In genomic region chr22:37167981-37168647, GRCh38 we compare ENCODE assay signal across 13 cellular contexts. TPM values are rescaled to one million over a fixed set of nuclear protein-coding genes. Genes with fewer than 3 reads are reported as not detected.
DNase-seq lines count a peak whose midpoint lies in the region; ATAC-seq and TF ChIP-seq lines count a peak whose summit lies in the region.
"Had no signal": no experiment of that assay in that cellular context is flagged by ENCODE, and none has a peak within 500 bp of the region (broad histone marks: within the 10 kb centered on the region; RNA-seq: fewer than 3 reads in every experiment).

No MANE protein-coding gene starts in this region.

- no peaks in the 10 kb centered on the region for H3K27me3 ChIP-seq in left lung
- H3K27me3 ChIP-seq in subcutaneous abdominal adipose tissue (ENCODE audit: control insufficient read depth in 5 of 5, insufficient read depth in 4 of 5, low read length in 5 of 5) = peaks cover 0 to 2% (median 0%) of the 10 kb centered on the region in 5 donors
- H3K27me3 ChIP-seq: gastrocnemius medialis had no signal

- H3K4me2 ChIP-seq in OCI-LY7 (ENCODE audit: low read length) = no peak overlapping the region

- no peak overlapping the region for H2AFZ ChIP-seq in OCI-LY7 (ENCODE audit: low read length)

- peak overlapping the region; percentile 66 for H3K4me3 Mint-ChIP-seq in activated naive CD4-positive, alpha-beta T cell treated with anti-CD3 and anti-CD28 coated beads for 36 hours
- H3K4me3 Mint-ChIP-seq in activated CD8-positive, alpha-beta T cell treated with anti-CD3 and anti-CD28 coated beads, Interleukin-2, amount 10 ng/mL, durations not matched to agents 7 days and 5 days = peak overlapping the region; percentile 83

- CTCF ChIA-PET in activated naive CD4-positive, alpha-beta T cell treated with anti-CD3 and anti-CD28 coated beads for 36 hours (lab: Charles Lee) = interaction anchor here (0.5 to 3.4 kb wide), 6 partner anchors 9 to 546 kb away, joined by 3 to 39 read pairs (median 10); no protein-coding TSS in a partner anchor
- CTCF ChIA-PET in activated CD8-positive, alpha-beta T cell treated with anti-CD3 and anti-CD28 coated beads, Interleukin-2, amount 10 ng/mL, durations not matched to agents 7 days and 5 days (lab: Charles Lee) = interaction anchor here (1.1 to 9.5 kb wide), 5 partner anchors 15 to 47 kb away, joined by 4 to 280 read pairs (median 35); partner anchors contain the start of genes C1QTNF6 and IL2RB
- CTCF ChIA-PET in OCI-LY7 (lab: Charles Lee; ENCODE audit: unreplicated experiment) = interaction anchor here (0.5 kb wide), 1 partner anchor 92 kb away, joined by 3 read pairs; no protein-coding TSS in a partner anchor

- BruUV-seq in OCI-LY7 (replicated peaks; lab: Mats Ljungman, UMichigan) = no TSS peak

- no peak for TF ChIP-seq POLR2A in GM18505 (IDR thresholded peaks at IDR 0.05; ENCODE audit: borderline replicate concordance, extremely low read depth, insufficient read depth, insufficient read length)

- H3K27ac ChIP-seq in left lung (no peak overlapping the region), subcutaneous abdominal adipose tissue (ENCODE audit: low read depth, low read length) (peak overlapping the region; percentile 60), OCI-LY7 (ENCODE audit: low read depth, low read length, poor library complexity, severe bottlenecking) (no peak overlapping the region)

- no peak for DNase-seq in activated naive CD4-positive, alpha-beta T cell treated with anti-CD3 and anti-CD28 coated beads for 36 hours
- DNase-seq in activated naive CD4-positive, alpha-beta T cell treated with Interleukin-2 at 50 U/mL for 16 hours = no peak
- DNase-seq in activated CD8-positive, alpha-beta T cell treated with anti-CD3 and anti-CD28 coated beads, Interleukin-2, amount 10 ng/mL, durations not matched to agents 7 days and 5 days = peak; percentile 66
- DNase-seq in left lung (peak; percentile 10 to 30), OCI-LY7 (ENCODE audit: low spot score) (no peak)
- DNase-seq in stimulated activated CD4-positive, alpha-beta T cell treated with anti-CD3 and anti-CD28 coated beads, Interleukin-2, amount 100 ng/mL, for 48 hours = no peak
- DNase-seq: effector CD4-positive, alpha-beta T cell; gastrocnemius medialis; NCI-H1694 treated with DMSO at 0.1 percent for 48 hours; nucleus accumbens had no signal

- H3K27ac Mint-ChIP-seq in activated naive CD4-positive, alpha-beta T cell treated with anti-CD3 and anti-CD28 coated beads for 36 hours = peak overlapping the region; percentile 39
- peak overlapping the region; percentile 96 for H3K27ac Mint-ChIP-seq in activated CD8-positive, alpha-beta T cell treated with anti-CD3 and anti-CD28 coated beads, Interleukin-2, amount 10 ng/mL, durations not matched to agents 7 days and 5 days

- H3K4me1 ChIP-seq in left lung (peaks cover 5 to 15% of the 10 kb centered on the region in 2 donors), subcutaneous abdominal adipose tissue (ENCODE audit: control insufficient read depth in 5 of 5, insufficient read depth in 5 of 5, low read length in 5 of 5) (peaks cover 11 to 39% (median 32%) of the 10 kb centered on the region in 5 donors), OCI-LY7 (ENCODE audit: insufficient read depth, low read length, poor library complexity, severe bottlenecking) (peaks cover 3% of the 10 kb centered on the region)

- no peaks in the 10 kb centered on the region for H4K20me1 ChIP-seq in OCI-LY7 (ENCODE audit: insufficient read depth, low read length)

- H3K79me2 ChIP-seq in OCI-LY7 (ENCODE audit: insufficient read depth, low read depth, low read length) = no peaks in the 10 kb centered on the region

- H3K9me3 ChIP-seq in left lung (no peaks in the 10 kb centered on the region), subcutaneous abdominal adipose tissue (ENCODE audit: control insufficient read depth in 5 of 5, low read length in 5 of 5) (no peaks in the 10 kb centered on the region), OCI-LY7 (ENCODE audit: low read length) (no peaks in the 10 kb centered on the region)
- H3K9me3 ChIP-seq: gastrocnemius medialis had no signal

- no peaks in the 10 kb centered on the region for H3K9me3 Mint-ChIP-seq in activated naive CD4-positive, alpha-beta T cell treated with anti-CD3 and anti-CD28 coated beads for 36 hours
- H3K9me3 Mint-ChIP-seq in activated CD8-positive, alpha-beta T cell treated with anti-CD3 and anti-CD28 coated beads, Interleukin-2, amount 10 ng/mL, durations not matched to agents 7 days and 5 days (ENCODE audit: insufficient read depth) = no peaks in the 10 kb centered on the region

- POLR2A ChIA-PET in activated CD8-positive, alpha-beta T cell treated with anti-CD3 and anti-CD28 coated beads, Interleukin-2, amount 10 ng/mL, durations not matched to agents 7 days and 5 days (lab: Charles Lee) = interaction anchor here (0.9 to 4.5 kb wide), 3 partner anchors 26 to 74 kb away, joined by 3 to 34 read pairs (median 16); no protein-coding TSS in a partner anchor
- POLR2A ChIA-PET in OCI-LY7 (lab: Charles Lee) = no interaction called here

- intact Hi-C loops in activated naive CD4-positive, alpha-beta T cell treated with anti-CD3 and anti-CD28 coated beads for 36 hours (cut with micrococcal nuclease) = no loop called here
- intact Hi-C loops in left lung (cut with DNase I) (loop anchor here in 1 of 2 donors (2.0 kb wide), 1 partner anchor 31 kb away; no protein-coding TSS in a partner anchor), OCI-LY7 (cut with micrococcal nuclease; ENCODE audit: unreplicated experiment) (no loop called here)

- no peaks in the 10 kb centered on the region for H3K9me2 ChIP-seq in OCI-LY7 (ENCODE audit: insufficient read depth, low read length)

- TF ChIP-seq CTCF in left lung (IDR thresholded peaks at IDR 0.05) (no peak), OCI-LY7 (conservative IDR thresholded peaks at IDR 0.05; ENCODE audit: low read length) (no peak)

- H3K36me3 ChIP-seq in left lung (no peaks in the 10 kb centered on the region), subcutaneous abdominal adipose tissue (ENCODE audit: control insufficient read depth in 5 of 5, insufficient read depth in 5 of 5, low read length in 5 of 5) (no peaks in the 10 kb centered on the region), OCI-LY7 (ENCODE audit: insufficient read depth, low read length) (no peaks in the 10 kb centered on the region)
- H3K36me3 ChIP-seq: gastrocnemius medialis had no signal

- H3K4me1 Mint-ChIP-seq in activated naive CD4-positive, alpha-beta T cell treated with anti-CD3 and anti-CD28 coated beads for 36 hours (ENCODE audit: low read depth) = peaks cover 63% of the 10 kb centered on the region
- H3K4me1 Mint-ChIP-seq in activated CD8-positive, alpha-beta T cell treated with anti-CD3 and anti-CD28 coated beads, Interleukin-2, amount 10 ng/mL, durations not matched to agents 7 days and 5 days (ENCODE audit: low read depth) = peaks cover 83% of the 10 kb centered on the region

- no peaks in the 10 kb centered on the region for H3K27me3 Mint-ChIP-seq in activated naive CD4-positive, alpha-beta T cell treated with anti-CD3 and anti-CD28 coated beads for 36 hours (ENCODE audit: low read depth)
- H3K27me3 Mint-ChIP-seq in activated CD8-positive, alpha-beta T cell treated with anti-CD3 and anti-CD28 coated beads, Interleukin-2, amount 10 ng/mL, durations not matched to agents 7 days and 5 days (ENCODE audit: low read depth) = no peaks in the 10 kb centered on the region

- H3K4me3 ChIP-seq in left lung (no peak overlapping the region), subcutaneous abdominal adipose tissue (ENCODE audit: low read depth in 1 of 5, low read length in 5 of 5) (no peak overlapping the region), OCI-LY7 (ENCODE audit: low read depth, low read length, poor library complexity, severe bottlenecking) (no peak overlapping the region)
- H3K4me3 ChIP-seq: gastrocnemius medialis had no signal

- no peak for ATAC-seq in activated CD8-positive, alpha-beta T cell treated with anti-CD3 and anti-CD28 coated beads, Interleukin-2, amount 10 ng/mL, durations not matched to agents 7 days and 5 days
- no peak for ATAC-seq in left lung
- no peak for ATAC-seq in GM18505 (IDR thresholded peaks at IDR 0.05; ENCODE audit: unreplicated experiment)
- ATAC-seq: gastrocnemius medialis had no signal

- H3K36me3 Mint-ChIP-seq in activated naive CD4-positive, alpha-beta T cell treated with anti-CD3 and anti-CD28 coated beads for 36 hours (ENCODE audit: low read depth) = no peaks in the 10 kb centered on the region
- H3K36me3 Mint-ChIP-seq in activated CD8-positive, alpha-beta T cell treated with anti-CD3 and anti-CD28 coated beads, Interleukin-2, amount 10 ng/mL, durations not matched to agents 7 days and 5 days (ENCODE audit: low read depth) = peaks cover 28% of the 10 kb centered on the region

- H3K9ac ChIP-seq in subcutaneous abdominal adipose tissue (ENCODE audit: low read length in 5 of 5) = peak overlapping the region in 4 of 5 donors; percentile 19 to 74 (median 35)

RNA-seq across cellular contexts. Expression of gene IL2RB, which starts 18.4 kb away (rescaled TPM):
- total RNA-seq in activated naive CD4-positive, alpha-beta T cell treated with anti-CD3 and anti-CD28 coated beads for 36 hours = 100 to 1,000 TPM; 126 to 134 TPM
- total RNA-seq in activated CD8-positive, alpha-beta T cell treated with anti-CD3 and anti-CD28 coated beads, Interleukin-2, amount 10 ng/mL, durations not matched to agents 7 days and 5 days = 100 to 1,000 TPM; 202 to 213 TPM
- 1 to 10 TPM; 3.7 to 7.7 TPM for total RNA-seq in left lung
- not detected in 2 replicates for total RNA-seq in OCI-LY7 (2014; rRNA removed; shearing (Covaris generic))
- not detected in 2 replicates for total RNA-seq in OCI-LY7 (2022)
- total RNA-seq: Daoy had no signal

RNA-seq across cellular contexts. Expression of gene C1QTNF6, which starts 19.9 kb away (rescaled TPM):
- total RNA-seq in activated naive CD4-positive, alpha-beta T cell treated with anti-CD3 and anti-CD28 coated beads for 36 hours = 10 to 100 TPM; 13.4 to 13.6 TPM
- total RNA-seq in activated CD8-positive, alpha-beta T cell treated with anti-CD3 and anti-CD28 coated beads, Interleukin-2, amount 10 ng/mL, durations not matched to agents 7 days and 5 days = 1 to 10 TPM; 6.1 to 6.2 TPM
- total RNA-seq in left lung = 10 to 100 TPM in 1 of 2 donors, 1 to 10 TPM in 1; 7.2 to 16.0 TPM
- 6.8 and 7.3 TPM in 2 replicates for total RNA-seq in OCI-LY7 (2014; rRNA removed; shearing (Covaris generic))
- 18.7 and 19.6 TPM in 2 replicates for total RNA-seq in OCI-LY7 (2022)

RNA-seq across cellular contexts. Expression of gene SSTR3, which starts 44.2 kb away (rescaled TPM):
- 10 to 100 TPM; 28.1 to 28.6 TPM for total RNA-seq in activated naive CD4-positive, alpha-beta T cell treated with anti-CD3 and anti-CD28 coated beads for 36 hours
- total RNA-seq in activated CD8-positive, alpha-beta T cell treated with anti-CD3 and anti-CD28 coated beads, Interleukin-2, amount 10 ng/mL, durations not matched to agents 7 days and 5 days = 1 to 10 TPM; 3.5 to 3.6 TPM
- total RNA-seq in left lung (under 1 TPM in 1 of 2 donors, not detected in 1; 0.26 TPM), OCI-LY7 (2022) (0.30 TPM in 2 replicates)
- 0.05 and 0.25 TPM in 2 replicates for total RNA-seq in OCI-LY7 (2014; rRNA removed; shearing (Covaris generic))
- total RNA-seq: Daoy, gastrocnemius medialis had no signal

RNA-seq across cellular contexts. Expression of gene TMPRSS6, which starts 58.6 kb away (rescaled TPM):
- 10 to 100 TPM; 10.7 to 10.9 TPM for total RNA-seq in activated naive CD4-positive, alpha-beta T cell treated with anti-CD3 and anti-CD28 coated beads for 36 hours
- total RNA-seq in activated CD8-positive, alpha-beta T cell treated with anti-CD3 and anti-CD28 coated beads, Interleukin-2, amount 10 ng/mL, durations not matched to agents 7 days and 5 days = 1 to 10 TPM; 1.1 TPM
- total RNA-seq in left lung (1 to 10 TPM in 1 of 2 donors, not detected in 1; 1.5 TPM), OCI-LY7 (2022) (not detected in 2 replicates)
- total RNA-seq in OCI-LY7 (2014; rRNA removed; shearing (Covaris generic)) = not detected in 2 replicates
- total RNA-seq: Daoy had no signal

Comparison
In these comparisons a context has a peak if more than half of its experiments do, and no peak if none do; other contexts are left out.
1. DNase-seq: peak in activated CD8-positive, alpha-beta T cell treated with anti-CD3 and anti-CD28 coated beads, Interleukin-2, amount 10 ng/mL, durations not matched to agents 7 days and 5 days (single experiment) and left lung (2 of 2); none in activated naive CD4-positive, alpha-beta T cell treated with anti-CD3 and anti-CD28 coated beads for 36 hours (single experiment), activated naive CD4-positive, alpha-beta T cell treated with Interleukin-2 at 50 U/mL for 16 hours (single experiment), OCI-LY7 (single experiment) and stimulated activated CD4-positive, alpha-beta T cell treated with anti-CD3 and anti-CD28 coated beads, Interleukin-2, amount 100 ng/mL, for 48 hours (0 of 2).
2. RNA of gene IL2RB, which starts 18.4 kb away (total RNA-seq): 202 to 213 TPM in activated CD8-positive, alpha-beta T cell treated with anti-CD3 and anti-CD28 coated beads, Interleukin-2, amount 10 ng/mL, durations not matched to agents 7 days and 5 days and 126 to 134 TPM in activated naive CD4-positive, alpha-beta T cell treated with anti-CD3 and anti-CD28 coated beads for 36 hours; 3.7 to 7.7 TPM in left lung and not detected in OCI-LY7; every median in the first group is over 10 times any median in the second.
3. RNA of gene SSTR3, which starts 44.2 kb away (total RNA-seq): 28.1 to 28.6 TPM in activated naive CD4-positive, alpha-beta T cell treated with anti-CD3 and anti-CD28 coated beads for 36 hours; 3.5 to 3.6 TPM in activated CD8-positive, alpha-beta T cell treated with anti-CD3 and anti-CD28 coated beads, Interleukin-2, amount 10 ng/mL, durations not matched to agents 7 days and 5 days, 0.05 to 0.30 TPM in OCI-LY7 and 0.26 TPM in left lung; every median in the first group is over 4 times any median in the second.